Comparison of ENCODE assay signal across 1 cellular context in genomic region chr5:54851449-54851848, GRCh38.
TF ChIP-seq lines count a peak whose summit lies in the region.

No MANE protein-coding gene starts in this region.

TF ChIP-seq in GM23338, 12 proteins besides CTCF, POLR2A, EP300 and RAD21 (continued from another document):
- no peak for TF ChIP-seq ETS1 (IDR thresholded peaks at IDR 0.05)
- no peak for TF ChIP-seq EZH2phosphoT487 (IDR thresholded peaks at IDR 0.05; ENCODE audit: unreplicated experiment)
- no peak for TF ChIP-seq ZNF114 (CRISPR knock-in tag; IDR thresholded peaks at IDR 0.05)
- no peak for TF ChIP-seq CREB1 (CRISPR knock-in tag; IDR thresholded peaks at IDR 0.05; ENCODE audit: low read depth)
- TF ChIP-seq STAT1 (IDR thresholded peaks at IDR 0.05; ENCODE audit: unreplicated experiment) = no peak
- no peak for TF ChIP-seq POLR2AphosphoS5 (IDR thresholded peaks at IDR 0.05; ENCODE audit: low read depth)
- no peak for TF ChIP-seq ZNF331 (CRISPR knock-in tag; IDR thresholded peaks at IDR 0.05; ENCODE audit: low read depth)
- no peak for TF ChIP-seq REST (IDR thresholded peaks at IDR 0.05; ENCODE audit: unreplicated experiment)
- no peak for TF ChIP-seq JUNB (IDR thresholded peaks at IDR 0.05; ENCODE audit: unreplicated experiment)
- TF ChIP-seq EZH2 (IDR thresholded peaks at IDR 0.05; ENCODE audit: low read depth, unreplicated experiment) = no peak
- no peak for TF ChIP-seq NANOG (IDR thresholded peaks at IDR 0.05; ENCODE audit: borderline replicate concordance)
